In the genomic region with DNA sequence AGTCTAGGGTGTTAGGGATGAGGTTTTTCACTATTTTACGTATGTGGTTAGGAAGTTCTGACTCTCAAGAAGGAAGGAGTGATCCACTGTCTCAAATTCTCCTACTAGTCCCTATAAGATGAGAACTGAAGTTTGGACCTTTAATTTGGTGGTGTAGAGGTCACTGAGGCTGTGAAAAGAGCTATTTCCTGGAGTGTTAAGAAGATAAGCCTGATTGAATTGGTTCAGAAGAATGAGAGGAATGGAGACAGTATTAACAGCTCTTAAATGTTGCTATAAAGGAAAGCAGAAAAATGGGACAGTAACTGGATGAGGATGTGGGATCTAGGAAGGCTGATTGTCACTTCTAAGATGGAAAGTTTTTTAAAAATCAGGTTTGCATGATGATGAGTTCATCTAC, we compare ENCODE assay signal across 10 cellular contexts. TPM values are rescaled to one million over a fixed set of nuclear protein-coding genes. Genes with fewer than 3 reads are reported as not detected.
"Had no signal": no experiment of that assay in that cellular context is flagged by ENCODE, and none has a peak within 500 bp of the region (broad histone marks: within the 10 kb centered on the region; RNA-seq: fewer than 3 reads in every experiment).

No MANE protein-coding gene starts in this region.

- H3K36me3 Mint-ChIP-seq: IgD-negative memory B cell had no signal

- H3K4me1 ChIP-seq: HAP-1 had no signal

- ATAC-seq: HCT116, HepG2 had no signal

- H2AFZ ChIP-seq: GM23248 had no signal

- H3K4me1 Mint-ChIP-seq: IgD-negative memory B cell had no signal

- H3K27me3 Mint-ChIP-seq: IgD-negative memory B cell had no signal

- H3K27ac ChIP-seq: GM23248, HL-60 had no signal

- H3K27ac Mint-ChIP-seq: HFFc6, IgD-negative memory B cell had no signal

- H3K9ac ChIP-seq: GM23248 had no signal

- H3K9me3 ChIP-seq: HAP-1 had no signal

- DNase-seq: GM23248, GOT3, H7, HFFc6, KBM-7 had no signal

- H3K36me3 ChIP-seq: HAP-1 had no signal

- H3K4me3 Mint-ChIP-seq: HFFc6, IgD-negative memory B cell had no signal

- H3K4me3 ChIP-seq: GM23248, HAP-1 had no signal

RNA-seq across cellular contexts. Expression of gene CNTN1, which starts 57.6 kb away (rescaled TPM):
- total RNA-seq: HFFc6 had no signal
- polyA plus RNA-seq: IgD-negative memory B cell had no signal
